1 cellular context compared by ENCODE assay signal in genomic region chr16:74736531-74737157, GRCh38.
TF ChIP-seq lines count a peak whose summit lies in the region.

No MANE protein-coding gene starts in this region.

TF ChIP-seq in IMR-90, 13 proteins besides CTCF, POLR2A, EP300 and RAD21:
- no peak for TF ChIP-seq MAZ (IDR thresholded peaks at IDR 0.05; ENCODE audit: borderline replicate concordance, low read depth, low read length)
- no peak for TF ChIP-seq RCOR1 (IDR thresholded peaks at IDR 0.05; ENCODE audit: insufficient replicate concordance, low read length)
- TF ChIP-seq CEBPB (IDR thresholded peaks at IDR 0.05; ENCODE audit: low read depth, low read length): no peak
- TF ChIP-seq, protein P1, sequence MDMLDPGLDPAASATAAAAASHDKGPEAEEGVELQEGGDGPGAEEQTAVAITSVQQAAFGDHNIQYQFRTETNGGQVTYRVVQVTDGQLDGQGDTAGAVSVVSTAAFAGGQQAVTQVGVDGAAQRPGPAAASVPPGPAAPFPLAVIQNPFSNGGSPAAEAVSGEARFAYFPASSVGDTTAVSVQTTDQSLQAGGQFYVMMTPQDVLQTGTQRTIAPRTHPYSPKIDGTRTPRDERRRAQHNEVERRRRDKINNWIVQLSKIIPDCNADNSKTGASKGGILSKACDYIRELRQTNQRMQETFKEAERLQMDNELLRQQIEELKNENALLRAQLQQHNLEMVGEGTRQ (IDR thresholded peaks at IDR 0.05; ENCODE audit: low read depth, low read length): no peak
- no peak for TF ChIP-seq RFX5 (IDR thresholded peaks at IDR 0.05; ENCODE audit: low read depth, low read length)
- TF ChIP-seq SMC3 (IDR thresholded peaks at IDR 0.05; ENCODE audit: low read depth, low read length): no peak
